In genomic region chr2:64017811-64018714, GRCh38 we compare ENCODE assay signal across 8 cellular contexts. TPM values are rescaled to one million over a fixed set of nuclear protein-coding genes. Genes with fewer than 3 reads are reported as not detected.
DNase-seq lines count a peak whose midpoint lies in the region; ATAC-seq and TF ChIP-seq lines count a peak whose summit lies in the region.

No MANE protein-coding gene starts in this region.

- intact Hi-C loops in activated CD4-positive, alpha-beta T cell treated with anti-CD3 and anti-CD28 coated beads, Interleukin-2, amount 10 ng/mL, durations not matched to agents 24 days and 14 days (cut with micrococcal nuclease), result loop anchor here (5.0 to 10.0 kb wide), 2 partner anchors 41 to 133 kb away; no protein-coding TSS in a partner anchor
- intact Hi-C loops in activated CD4-positive, alpha-beta memory T cell treated with anti-CD3 and anti-CD28 coated beads for 36 hours (cut with micrococcal nuclease), result loop anchor here (2.0 to 5.0 kb wide), 3 partner anchors 41 to 431 kb away; partner anchors contain the start of genes MDH1, UGP2 and WDPCP
- intact Hi-C loops in ovary (cut with DNase I), result no loop called here

- 1 to 2% (median 1%) methylated on average over 22 of the region's 22 CpGs for WGBS in ovary, 3 donors

- TF ChIP-seq EP300 in ovary (IDR thresholded peaks at IDR 0.05), result no peak

- H3K27ac ChIP-seq in ovary, result peak overlapping the region; percentile 85 to 97

- H3K27ac Mint-ChIP-seq in activated CD4-positive, alpha-beta T cell treated with anti-CD3 and anti-CD28 coated beads, Interleukin-2, amount 10 ng/mL, durations not matched to agents 24 days and 14 days, result peak overlapping the region; percentile 99
- H3K27ac Mint-ChIP-seq in activated CD4-positive, alpha-beta memory T cell treated with anti-CD3 and anti-CD28 coated beads for 36 hours, result peak overlapping the region; percentile 93

- TF ChIP-seq POLR2A in ovary (IDR thresholded peaks at IDR 0.05), result no peak

- no peak for TF ChIP-seq CTCF in ovary (IDR thresholded peaks at IDR 0.05)

- H3K36me3 ChIP-seq in ovary, result no peaks in the 10 kb centered on the region

- POLR2A ChIA-PET in activated CD4-positive, alpha-beta memory T cell treated with anti-CD3 and anti-CD28 coated beads for 36 hours (lab: Charles Lee), result interaction anchor here (0.6 to 1.4 kb wide), 7 partner anchors 8 to 1110 kb away, joined by 3 to 4 read pairs (median 3); no protein-coding TSS in a partner anchor

- peaks cover 38% of the 10 kb centered on the region for H3K4me1 Mint-ChIP-seq in activated CD4-positive, alpha-beta T cell treated with anti-CD3 and anti-CD28 coated beads, Interleukin-2, amount 10 ng/mL, durations not matched to agents 24 days and 14 days
- H3K4me1 Mint-ChIP-seq in activated CD4-positive, alpha-beta memory T cell treated with anti-CD3 and anti-CD28 coated beads for 36 hours (ENCODE audit: low read depth), result peaks cover 43% of the 10 kb centered on the region

- CTCF ChIA-PET in activated CD4-positive, alpha-beta memory T cell treated with anti-CD3 and anti-CD28 coated beads for 36 hours (lab: Charles Lee), result interaction anchor here (1.0 to 1.9 kb wide), 3 partner anchors 130 to 313 kb away, joined by 3 to 8 read pairs (median 5); no protein-coding TSS in a partner anchor

- peak overlapping the region; percentile 99 for H3K4me3 Mint-ChIP-seq in activated CD4-positive, alpha-beta T cell treated with anti-CD3 and anti-CD28 coated beads, Interleukin-2, amount 10 ng/mL, durations not matched to agents 24 days and 14 days
- H3K4me3 Mint-ChIP-seq in activated CD4-positive, alpha-beta memory T cell treated with anti-CD3 and anti-CD28 coated beads for 36 hours, result peak overlapping the region; percentile 98

- H3K4me1 ChIP-seq in ovary (ENCODE audit: insufficient read depth), result peaks cover 3% of the 10 kb centered on the region

- DNase-seq in activated CD4-positive, alpha-beta T cell treated with anti-CD3 and anti-CD28 coated beads, Interleukin-2, amount 10 ng/mL, durations not matched to agents 24 days and 14 days, result peak; percentile 64
- no peak for DNase-seq in activated CD4-positive, alpha-beta T cell treated with anti-CD3 and anti-CD28 coated beads, Interleukin-2, amount 50 U/mL, for 4 hours
- DNase-seq in NCI-H1417 treated with DMSO at 0.1 percent for 48 hours (lab: John Stamatoyannopoulos, UW) (peak; percentile 62), globus pallidus (ENCODE audit: low spot score) (peak; percentile 39), ovary (peak in 1 of 5 donors; percentile 17)
- no peak for DNase-seq in activated CD4-positive, alpha-beta memory T cell treated with anti-CD3 and anti-CD28 coated beads for 36 hours
- DNase-seq in NK-92 treated with Interleukin-12 subunit alpha and Interleukin-12 subunit beta, amount 100 ng/mL, for 24 hours (lab: John Stamatoyannopoulos, UW), result no peak

- no peaks in the 10 kb centered on the region for H3K27me3 ChIP-seq in ovary

- peak overlapping the region; percentile 67 for H3K4me3 ChIP-seq in ovary

- H3K9me3 ChIP-seq in ovary, result no peaks in the 10 kb centered on the region

- peaks cover 15% of the 10 kb centered on the region for H3K36me3 Mint-ChIP-seq in activated CD4-positive, alpha-beta T cell treated with anti-CD3 and anti-CD28 coated beads, Interleukin-2, amount 10 ng/mL, durations not matched to agents 24 days and 14 days (ENCODE audit: low read depth)
- H3K36me3 Mint-ChIP-seq in activated CD4-positive, alpha-beta memory T cell treated with anti-CD3 and anti-CD28 coated beads for 36 hours, result peaks cover 8% of the 10 kb centered on the region

- no peak for ATAC-seq in GM21423 (IDR thresholded peaks at IDR 0.05; ENCODE audit: unreplicated experiment)

- no peaks in the 10 kb centered on the region for H3K27me3 Mint-ChIP-seq in activated CD4-positive, alpha-beta T cell treated with anti-CD3 and anti-CD28 coated beads, Interleukin-2, amount 10 ng/mL, durations not matched to agents 24 days and 14 days
- H3K27me3 Mint-ChIP-seq in activated CD4-positive, alpha-beta memory T cell treated with anti-CD3 and anti-CD28 coated beads for 36 hours, result no peaks in the 10 kb centered on the region

- H3K9me3 Mint-ChIP-seq in activated CD4-positive, alpha-beta T cell treated with anti-CD3 and anti-CD28 coated beads, Interleukin-2, amount 10 ng/mL, durations not matched to agents 24 days and 14 days, result peaks cover 3% of the 10 kb centered on the region
- no peaks in the 10 kb centered on the region for H3K9me3 Mint-ChIP-seq in activated CD4-positive, alpha-beta memory T cell treated with anti-CD3 and anti-CD28 coated beads for 36 hours

RNA-seq across cellular contexts. Expression of gene VPS54, which starts 1.2 kb away (rescaled TPM):
- 14.3 and 15.6 TPM in 2 replicates for total RNA-seq in activated CD4-positive, alpha-beta T cell treated with anti-CD3 and anti-CD28 coated beads, Interleukin-2, amount 10 ng/mL, durations not matched to agents 24 days and 14 days
- 10 to 100 TPM; 12.5 to 12.8 TPM for total RNA-seq in activated CD4-positive, alpha-beta memory T cell treated with anti-CD3 and anti-CD28 coated beads for 36 hours
- 10 to 100 TPM; 17.9 to 28.6 (median 26.0) TPM for total RNA-seq in ovary
- 10 to 100 TPM; 18.3 to 18.7 TPM for polyA plus RNA-seq in ovary

Comparison
In these comparisons a context has a peak if more than half of its experiments do, and no peak if none do; other contexts are left out.
1. DNase-seq: peak in activated CD4-positive, alpha-beta T cell treated with anti-CD3 and anti-CD28 coated beads, Interleukin-2, amount 10 ng/mL, durations not matched to agents 24 days and 14 days (single experiment), NCI-H1417 treated with DMSO at 0.1 percent for 48 hours (single experiment) and globus pallidus (single experiment); none in activated CD4-positive, alpha-beta T cell treated with anti-CD3 and anti-CD28 coated beads, Interleukin-2, amount 50 U/mL, for 4 hours (0 of 2), activated CD4-positive, alpha-beta memory T cell treated with anti-CD3 and anti-CD28 coated beads for 36 hours (single experiment) and NK-92 treated with Interleukin-12 subunit alpha and Interleukin-12 subunit beta, amount 100 ng/mL, for 24 hours (single experiment).
2. intact Hi-C loops: an anchor here in activated CD4-positive, alpha-beta T cell treated with anti-CD3 and anti-CD28 coated beads, Interleukin-2, amount 10 ng/mL, durations not matched to agents 24 days and 14 days (5.0 to 10.0 kb wide) and activated CD4-positive, alpha-beta memory T cell treated with anti-CD3 and anti-CD28 coated beads for 36 hours (2.0 to 5.0 kb wide); none called in ovary.